In genomic region chr16:68733570-68733969, GRCh38 we compare ENCODE assay signal across 20 cellular contexts. TPM values are rescaled to one million over a fixed set of nuclear protein-coding genes. Genes with fewer than 3 reads are reported as not detected.
DNase-seq lines count a peak whose midpoint lies in the region; ATAC-seq, FAIRE-seq and TF ChIP-seq lines count a peak whose summit lies in the region.
"Had no signal": no experiment of that assay in that cellular context is flagged by ENCODE, and none has a peak within 500 bp of the region (broad histone marks: within the 10 kb centered on the region; RNA-seq: fewer than 3 reads in every experiment).

No MANE protein-coding gene starts in this region.

- H4K8ac ChIP-seq in trophoblast cell (ENCODE audit: low read depth, low read length) (no peak overlapping the region), neuronal stem cell (ENCODE audit: low read depth, low read length) (no peak overlapping the region)

- no peak overlapping the region for H2AFZ ChIP-seq in K562 (ENCODE audit: low read depth, low read length)
- H2AFZ ChIP-seq in trophoblast cell (ENCODE audit: insufficient read depth, low read length, poor library complexity), result no peak overlapping the region
- H2AFZ ChIP-seq in neuronal stem cell (ENCODE audit: low read length), result no peak overlapping the region

- CTCF ChIA-PET in CD8-positive, alpha-beta T cell (lab: Charles Lee), result no interaction called here
- CTCF ChIA-PET in K562 (lab: Yijun Ruan, JAX; ENCODE audit: low intra/inter-chr PET ratio), result no interaction called here
- CTCF ChIA-PET in activated CD8-positive, alpha-beta T cell treated with anti-CD3 and anti-CD28 coated beads for 36 hours (lab: Charles Lee), result no interaction called here

- H3K79me2 ChIP-seq in K562 (ENCODE audit: control insufficient read depth, insufficient read depth, low read length) (no peaks in the 10 kb centered on the region), trophoblast cell (ENCODE audit: control insufficient read depth, insufficient read depth, low read length, poor library complexity) (peaks cover 12% of the 10 kb centered on the region)

- TF ChIP-seq EP300 in K562 (IDR thresholded peaks at IDR 0.05; ENCODE audit: low read length), result no peak

- H3K36me3 ChIP-seq in CD8-positive, alpha-beta T cell (ENCODE audit: insufficient read depth, low read length), result no peaks in the 10 kb centered on the region
- H3K36me3 ChIP-seq in K562 (ENCODE audit: control insufficient read depth, insufficient read depth, low read length) (no peaks in the 10 kb centered on the region), trophoblast cell (ENCODE audit: control insufficient read depth in 1 of 2, insufficient read depth in 2 of 2, low read length in 2 of 2) (no peaks in the 10 kb centered on the region), neuronal stem cell (replicated peaks in 1 of 2; ENCODE audit: control insufficient read depth in 2 of 2, insufficient read depth in 2 of 2, low read length in 2 of 2) (no peaks in the 10 kb centered on the region)
- H3K36me3 ChIP-seq: BLaER1 treated with 17β-estradiol and CSF1 and Interleukin-3, amounts not matched to agents 10 nM and 100 nM had no signal

- peaks cover 5% of the 10 kb centered on the region for H3K4me1 Mint-ChIP-seq in CD8-positive, alpha-beta T cell (ENCODE audit: low read depth)
- peaks cover 5% of the 10 kb centered on the region for H3K4me1 Mint-ChIP-seq in activated CD8-positive, alpha-beta T cell treated with anti-CD3 and anti-CD28 coated beads for 36 hours (ENCODE audit: low read depth)

- H3K23ac ChIP-seq in trophoblast cell (ENCODE audit: low read length) (no peak overlapping the region), neuronal stem cell (ENCODE audit: low read depth, low read length, poor library complexity) (no peak overlapping the region)

- in situ Hi-C loops in K562 (cut with MboI), result no loop called here

- H4K12ac ChIP-seq in trophoblast cell (ENCODE audit: low read depth, low read length), result no peak overlapping the region

- H3K79me1 ChIP-seq in trophoblast cell (ENCODE audit: low read length) (peaks cover 28% of the 10 kb centered on the region), neuronal stem cell (ENCODE audit: low read depth, low read length) (no peaks in the 10 kb centered on the region)

- peaks cover 4% of the 10 kb centered on the region for H3K27me3 ChIP-seq in CD8-positive, alpha-beta T cell (ENCODE audit: insufficient read depth, low read length)
- H3K27me3 ChIP-seq in K562 (ENCODE audit: control insufficient read depth in 2 of 2, insufficient read depth in 2 of 2, low read length in 2 of 2) (no peaks in the 10 kb centered on the region), trophoblast cell (ENCODE audit: insufficient read depth, low read length) (no peaks in the 10 kb centered on the region), neuronal stem cell (ENCODE audit: control insufficient read depth in 3 of 3, insufficient read depth in 3 of 3, low read depth in 1 of 3, low read length in 3 of 3) (peaks cover 11 to 58% (median 22%) of the 10 kb centered on the region in 3 experiments)

- no peak for FAIRE-seq in K562 (lab: Jason Lieb, UNC)
- FAIRE-seq: D721Med, G401.6, GM12891, HTR-8/SVneo had no signal

- no peak for TF ChIP-seq CTCF in CD8-positive, alpha-beta T cell (IDR thresholded peaks at IDR 0.05)
- no peak for TF ChIP-seq CTCF in K562 (IDR thresholded peaks at IDR 0.05 in 2 of 3, conservative IDR thresholded peaks at IDR 0.05 in 1 of 3; ENCODE audit: insufficient read depth in 2 of 3, low read depth in 1 of 3, low read length in 3 of 3)
- TF ChIP-seq CTCF in activated CD8-positive, alpha-beta T cell treated with anti-CD3 and anti-CD28 coated beads for 36 hours (IDR thresholded peaks at IDR 0.05), result no peak

- peak overlapping the region; percentile 2 for H3K27ac Mint-ChIP-seq in CD8-positive, alpha-beta T cell
- no peak overlapping the region for H3K27ac Mint-ChIP-seq in activated CD8-positive, alpha-beta T cell treated with anti-CD3 and anti-CD28 coated beads for 36 hours
- H3K27ac Mint-ChIP-seq: CD4-positive, alpha-beta T cell had no signal

- H4K20me1 ChIP-seq in K562 (replicated peaks; ENCODE audit: control insufficient read depth, insufficient read depth, low read length), result no peaks in the 10 kb centered on the region

- no peak overlapping the region for H3K4me3 ChIP-seq in CD8-positive, alpha-beta T cell (ENCODE audit: low read depth, low read length)
- H3K4me3 ChIP-seq in K562 (no peak overlapping the region), trophoblast cell (ENCODE audit: low read depth, low read length) (no peak overlapping the region), neuronal stem cell (ENCODE audit: low read length in 2 of 2) (no peak overlapping the region)
- H3K4me3 ChIP-seq: BLaER1 treated with 17β-estradiol and CSF1 and Interleukin-3, amounts not matched to agents 10 nM and 100 nM had no signal

- no peaks in the 10 kb centered on the region for H3K9me3 Mint-ChIP-seq in CD8-positive, alpha-beta T cell
- H3K9me3 Mint-ChIP-seq in activated CD8-positive, alpha-beta T cell treated with anti-CD3 and anti-CD28 coated beads for 36 hours, result no peaks in the 10 kb centered on the region
- H3K9me3 Mint-ChIP-seq: CD4-positive, alpha-beta T cell had no signal

- no peaks in the 10 kb centered on the region for H3K9me1 ChIP-seq in K562 (ENCODE audit: control insufficient read depth, insufficient read depth, low read length)

- H3K27ac ChIP-seq in CD8-positive, alpha-beta T cell (ENCODE audit: low read depth, low read length), result no peak overlapping the region
- H3K27ac ChIP-seq in K562 (ENCODE audit: extremely low read depth, low read depth, low read length) (no peak overlapping the region), trophoblast cell (ENCODE audit: low read depth, low read length) (peak overlapping the region; percentile 81), neuronal stem cell (replicated peaks; ENCODE audit: low read length) (no peak overlapping the region)
- H3K27ac ChIP-seq: BLaER1 treated with 17β-estradiol and CSF1 and Interleukin-3, amounts not matched to agents 10 nM and 100 nM had no signal

- no peak for ATAC-seq in CD8-positive, alpha-beta T cell
- no peak for ATAC-seq in K562
- ATAC-seq in activated CD8-positive, alpha-beta T cell treated with anti-CD3 and anti-CD28 coated beads for 36 hours, result no peak

- H3K18ac ChIP-seq in trophoblast cell (ENCODE audit: low read length), result no peak overlapping the region
- H3K18ac ChIP-seq in neuronal stem cell (ENCODE audit: low read length), result no peak overlapping the region

- TF ChIP-seq RAD21 in K562 (CRISPR knock-in tag; conservative IDR thresholded peaks at IDR 0.05 in 1 of 2, IDR thresholded peaks at IDR 0.05 in 1 of 2), result no peak

- DNase-seq in CD8-positive, alpha-beta T cell, result no peak
- peak; percentile 35 for DNase-seq in HuH-7 (ENCODE audit: low spot score)
- DNase-seq in K562 (ENCODE audit: extremely low read depth in 1 of 4, low spot score in 3 of 4), result no peak
- no peak for DNase-seq in trophoblast cell
- DNase-seq in neuronal stem cell (ENCODE audit: low spot score), result no peak
- DNase-seq in activated CD8-positive, alpha-beta T cell treated with anti-CD3 and anti-CD28 coated beads for 36 hours, result no peak
- no peak for DNase-seq in glomerular visceral epithelial cell (ENCODE audit: extremely low spot score)
- DNase-seq: ACHN; CD4-positive, alpha-beta T cell; DMS153; DMS79 treated with DMSO at 0.1 percent for 48 hours; EL; HCEC 1CT; KBM-7 had no signal

- H2BK120ac ChIP-seq in trophoblast cell (ENCODE audit: insufficient read depth, low read length, poor library complexity), result peak overlapping the region; percentile 44
- no peak overlapping the region for H2BK120ac ChIP-seq in neuronal stem cell (ENCODE audit: low read depth, low read length)

- H3K14ac ChIP-seq in trophoblast cell (ENCODE audit: low read length) (peak overlapping the region; percentile 26), neuronal stem cell (ENCODE audit: low read length) (no peak overlapping the region)

- no peaks in the 10 kb centered on the region for H3K9me3 ChIP-seq in CD8-positive, alpha-beta T cell (ENCODE audit: low read length)
- H3K9me3 ChIP-seq in K562 (replicated peaks; ENCODE audit: control insufficient read depth, insufficient read depth, low read depth, low read length) (no peaks in the 10 kb centered on the region), trophoblast cell (ENCODE audit: insufficient read depth, low read depth, low read length) (peaks cover 1% of the 10 kb centered on the region), neuronal stem cell (replicated peaks in 1 of 2; ENCODE audit: control insufficient read depth in 2 of 2, insufficient read depth in 1 of 2, low read depth in 1 of 2, low read length in 2 of 2) (no peaks in the 10 kb centered on the region)

- 86% methylated on average over 9 of the region's 9 CpGs for WGBS in K562 (ENCODE audit: insufficient coverage, low coverage, missing lambda C conversion rate)
- no CpG with 5 or more reads among the region's 9 CpGs for WGBS in trophoblast cell (ENCODE audit: extremely low coverage, insufficient coverage, insufficient read length)
- WGBS in neuronal stem cell (ENCODE audit: extremely low coverage in 2 of 2, insufficient read length in 2 of 2, insufficient replicate concordance in 1 of 2), 2 donors, result no CpG with 5 or more reads among the region's 9 CpGs

- H3K27me3 Mint-ChIP-seq in CD8-positive, alpha-beta T cell (ENCODE audit: low read depth), result peaks cover 25% of the 10 kb centered on the region
- H3K27me3 Mint-ChIP-seq in activated CD8-positive, alpha-beta T cell treated with anti-CD3 and anti-CD28 coated beads for 36 hours, result peaks cover 28% of the 10 kb centered on the region

- H2BK5ac ChIP-seq in trophoblast cell (ENCODE audit: low read depth, low read length, poor library complexity), result peak overlapping the region; percentile 71
- no peak overlapping the region for H2BK5ac ChIP-seq in neuronal stem cell (ENCODE audit: low read length)

- H4K91ac ChIP-seq in trophoblast cell (ENCODE audit: low read depth, low read length), result peak overlapping the region; percentile 84
- H4K91ac ChIP-seq in neuronal stem cell (ENCODE audit: low read depth, low read length, poor library complexity), result no peak overlapping the region

- H2BK12ac ChIP-seq in trophoblast cell (ENCODE audit: low read length) (peak overlapping the region; percentile 91), neuronal stem cell (ENCODE audit: low read length) (no peak overlapping the region)

- no peak overlapping the region for H2BK15ac ChIP-seq in neuronal stem cell (ENCODE audit: low read length)

- H3K9ac ChIP-seq in K562 (ENCODE audit: insufficient read depth in 1 of 2, low read depth in 2 of 2, low read length in 2 of 2) (no peak overlapping the region), trophoblast cell (ENCODE audit: low read length) (no peak overlapping the region), neuronal stem cell (ENCODE audit: low read depth, low read length, poor library complexity) (no peak overlapping the region)
- H3K9ac ChIP-seq: BLaER1 treated with 17β-estradiol and CSF1 and Interleukin-3, amounts not matched to agents 10 nM and 100 nM had no signal

- POLR2A ChIA-PET in CD8-positive, alpha-beta T cell (lab: Charles Lee), result no interaction called here
- POLR2A ChIA-PET in K562 (lab: Yijun Ruan, JAX), result interaction anchor here (0.6 kb wide), 1 partner anchor 530 kb away, joined by 3 read pairs; no protein-coding TSS in a partner anchor
- POLR2A ChIA-PET in activated CD8-positive, alpha-beta T cell treated with anti-CD3 and anti-CD28 coated beads for 36 hours (lab: Charles Lee), result no interaction called here

- BruUV-seq in K562 (replicated peaks; lab: Mats Ljungman, UMichigan), result no TSS peak

- peak overlapping the region; percentile 75 for H2AK5ac ChIP-seq in trophoblast cell (ENCODE audit: low read length)
- H2AK5ac ChIP-seq in neuronal stem cell (ENCODE audit: low read depth, low read length), result no peak overlapping the region

- no peaks in the 10 kb centered on the region for H3K4me1 ChIP-seq in CD8-positive, alpha-beta T cell (ENCODE audit: insufficient read depth, low read length)
- H3K4me1 ChIP-seq in K562 (replicated peaks in 1 of 2; ENCODE audit: control insufficient read depth in 2 of 2, insufficient read depth in 2 of 2, low read length in 2 of 2), result peaks cover 27 to 35% of the 10 kb centered on the region in 2 experiments
- H3K4me1 ChIP-seq in trophoblast cell (ENCODE audit: control insufficient read depth in 1 of 2, insufficient read depth in 2 of 2, low read length in 2 of 2), result peaks cover 13 to 20% of the 10 kb centered on the region in 2 experiments
- H3K4me1 ChIP-seq in neuronal stem cell (ENCODE audit: control insufficient read depth in 2 of 2, insufficient read depth in 1 of 2, low read depth in 1 of 2, low read length in 2 of 2), result peaks cover 0 to 7% of the 10 kb centered on the region in 2 donors
- H3K4me1 ChIP-seq: BLaER1 treated with 17β-estradiol and CSF1 and Interleukin-3, amounts not matched to agents 10 nM and 100 nM had no signal

- TF ChIP-seq POLR2A in K562 (conservative IDR thresholded peaks at IDR 0.05), result no peak

- H3K4me2 ChIP-seq in K562 (ENCODE audit: insufficient read depth, low read length), result no peak overlapping the region
- H3K4me2 ChIP-seq in trophoblast cell (ENCODE audit: low read length), result no peak overlapping the region
- H3K4me2 ChIP-seq in neuronal stem cell (ENCODE audit: insufficient read depth, low read length, poor library complexity, severe bottlenecking), result no peak overlapping the region
- H3K4me2 ChIP-seq: BLaER1 treated with 17β-estradiol and CSF1 and Interleukin-3, amounts not matched to agents 10 nM and 100 nM had no signal

- intact Hi-C loops in CD8-positive, alpha-beta T cell (cut with DNase I, micrococcal nuclease), result no loop called here
- intact Hi-C loops in K562 (cut with micrococcal nuclease), result no loop called here
- intact Hi-C loops in activated CD8-positive, alpha-beta T cell treated with anti-CD3 and anti-CD28 coated beads for 36 hours (cut with micrococcal nuclease), result no loop called here

- H3K36me3 Mint-ChIP-seq in CD8-positive, alpha-beta T cell, result no peaks in the 10 kb centered on the region
- no peaks in the 10 kb centered on the region for H3K36me3 Mint-ChIP-seq in activated CD8-positive, alpha-beta T cell treated with anti-CD3 and anti-CD28 coated beads for 36 hours (ENCODE audit: low read depth)

- H3K4me3 Mint-ChIP-seq in CD8-positive, alpha-beta T cell, result no peak overlapping the region
- H3K4me3 Mint-ChIP-seq in activated CD8-positive, alpha-beta T cell treated with anti-CD3 and anti-CD28 coated beads for 36 hours, result no peak overlapping the region
- H3K4me3 Mint-ChIP-seq: CD4-positive, alpha-beta T cell had no signal

- H3K4ac ChIP-seq in trophoblast cell (ENCODE audit: low read depth, low read length), result no peak overlapping the region
- no peak overlapping the region for H3K4ac ChIP-seq in neuronal stem cell (ENCODE audit: low read length)

RNA-seq across cellular contexts. Expression of gene CDH1, which starts 3.5 kb away (rescaled TPM):
- total RNA-seq in CD8-positive, alpha-beta T cell, result under 1 TPM; 0.49 to 0.83 TPM
- not detected in 2 replicates for total RNA-seq in K562 (2011; cell fraction: chromatin; rRNA removed; ENCODE audit: low replicate concordance)
- not detected in 2 replicates for total RNA-seq in K562 (2011; cell fraction: nucleolus; rRNA removed)
- not detected in 2 replicates for total RNA-seq in K562 (2011; cell fraction: nucleoplasm; rRNA removed)
- not detected in 2 replicates for total RNA-seq in K562 (2014; rRNA removed)
- not detected in 2 replicates for total RNA-seq in K562 (2014; rRNA removed; fragmentation: Illumina TruSeq; extraction: Trizol)
- 0.60 TPM in 1 of 2 replicates, not detected in the other for total RNA-seq in K562 (2015; rRNA removed; fragmentation: Illumina TruSeq; extraction: Trizol)
- 0.69 and 0.76 TPM in 2 replicates for total RNA-seq in K562 (2021)
- not detected in 2 replicates for polyA plus RNA-seq in K562 (2011; rRNA removed)
- polyA plus RNA-seq in K562 (2011; cell fraction: cytosol; rRNA removed), result 0.07 TPM in 1 of 2 replicates, not detected in the other
- polyA plus RNA-seq in K562 (2011; cell fraction: nucleus; rRNA removed), result 0.04 TPM in 1 of 2 replicates, not detected in the other
- 0.10 and 0.11 TPM in 2 replicates for polyA plus RNA-seq in K562 (2012)
- not detected in 2 replicates for polyA plus RNA-seq in K562 (2014; fragmentation: Illumina TruSeq; extraction: Trizol)
- under 1 TPM in 1 of 2 experiments, not detected in 1; 0.01 TPM for polyA plus RNA-seq in K562 (2014; fragmentation: Nextera tagmentation; extraction: Ambion mirVana)
- not detected in 2 replicates for polyA plus RNA-seq in K562 (2014; rRNA removed)
- not detected in 2 replicates for polyA minus RNA-seq in K562 (2011; rRNA and poly(A)+ RNA removed)
- not detected in 2 replicates for polyA minus RNA-seq in K562 (2011; cell fraction: cytosol; rRNA and poly(A)+ RNA removed)
- polyA minus RNA-seq in K562 (2011; cell fraction: nucleus; rRNA and poly(A)+ RNA removed), result not detected in 2 replicates
- 212 and 221 TPM in 2 replicates for polyA plus RNA-seq in trophoblast cell (2013)
- polyA plus RNA-seq in neuronal stem cell (2013, experiment 1 of 2), result 0.13 TPM
- 0.06 TPM for polyA plus RNA-seq in neuronal stem cell (2013, experiment 2 of 2)
- total RNA-seq in activated CD8-positive, alpha-beta T cell treated with anti-CD3 and anti-CD28 coated beads for 36 hours, result under 1 TPM; 0.16 to 0.54 TPM
- total RNA-seq: H4 had no signal
